ENCODE assay signal across 1 cellular context in the genomic region with DNA sequence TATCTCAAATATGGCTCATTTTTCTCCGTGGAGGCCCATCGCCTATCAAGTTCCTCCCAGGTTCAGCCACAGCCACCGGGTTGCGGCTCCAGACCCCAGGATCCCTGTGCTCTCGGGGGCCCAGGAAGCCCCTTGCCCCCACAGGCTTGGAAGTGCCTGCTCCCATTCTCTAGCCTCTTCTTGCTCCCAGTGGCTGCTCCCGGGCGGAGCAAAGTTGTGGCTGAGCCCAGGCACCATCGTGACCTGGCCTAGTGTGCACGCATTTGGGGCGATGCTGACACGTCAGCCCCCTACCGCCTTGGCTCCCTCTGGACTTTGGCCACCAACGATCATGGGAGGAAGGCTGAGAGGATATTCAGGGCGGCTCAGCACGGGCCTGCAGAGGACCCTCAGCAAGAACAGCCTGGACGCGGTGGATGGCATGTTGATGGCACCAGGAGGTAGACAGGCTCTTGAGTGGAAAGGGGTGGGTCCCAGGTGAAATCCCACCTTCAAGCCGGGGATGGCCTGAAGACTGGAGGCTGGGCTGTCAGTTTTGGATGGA.
TF ChIP-seq lines count a peak whose summit lies in the region.

No MANE protein-coding gene starts in this region.

TF ChIP-seq in HCT116, 20 proteins besides CTCF, POLR2A, EP300 and RAD21 (continued from another document):
- TF ChIP-seq EGR1 (IDR thresholded peaks at IDR 0.05; ENCODE audit: low read depth) (no peak), JUND (IDR thresholded peaks at IDR 0.05) (no peak), EZH2phosphoT487 (IDR thresholded peaks at IDR 0.05; ENCODE audit: borderline replicate concordance) (no peak), CEBPB (IDR thresholded peaks at IDR 0.05; ENCODE audit: low read depth) (no peak), ZNF274 (IDR thresholded peaks at IDR 0.05; ENCODE audit: low read depth, low read length) (no peak), FOSL1 (IDR thresholded peaks at IDR 0.05; ENCODE audit: low read depth) (no peak)
